Comparison of ENCODE assay signal across 1 cellular context in genomic region chr6:138088307-138088744, GRCh38.
TF ChIP-seq lines count a peak whose summit lies in the region.

No MANE protein-coding gene starts in this region.

TF ChIP-seq in WTC11, 78 proteins besides CTCF, POLR2A, EP300 and RAD21 (continued from another document):
- TF ChIP-seq STAT6 (CRISPR knock-in tag; conservative IDR thresholded peaks at IDR 0.05; ENCODE audit: low read depth): no peak
- no peak for TF ChIP-seq PRDM15 (CRISPR knock-in tag; IDR thresholded peaks at IDR 0.05)
- TF ChIP-seq, protein P1, sequence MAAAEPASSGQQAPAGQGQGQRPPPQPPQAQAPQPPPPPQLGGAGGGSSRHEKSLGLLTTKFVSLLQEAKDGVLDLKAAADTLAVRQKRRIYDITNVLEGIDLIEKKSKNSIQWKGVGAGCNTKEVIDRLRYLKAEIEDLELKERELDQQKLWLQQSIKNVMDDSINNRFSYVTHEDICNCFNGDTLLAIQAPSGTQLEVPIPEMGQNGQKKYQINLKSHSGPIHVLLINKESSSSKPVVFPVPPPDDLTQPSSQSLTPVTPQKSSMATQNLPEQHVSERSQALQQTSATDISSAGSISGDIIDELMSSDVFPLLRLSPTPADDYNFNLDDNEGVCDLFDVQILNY (CRISPR knock-in tag; IDR thresholded peaks at IDR 0.05): no peak
- TF ChIP-seq ATF1 (CRISPR knock-in tag; IDR thresholded peaks at IDR 0.05): no peak
- TF ChIP-seq HMGXB4 (CRISPR knock-in tag; IDR thresholded peaks at IDR 0.05): no peak
